8 cellular contexts compared by ENCODE assay signal in genomic region chr12:49366652-49367380, GRCh38. TPM values are rescaled to one million over a fixed set of nuclear protein-coding genes. Genes with fewer than 3 reads are reported as not detected.
DNase-seq lines count a peak whose midpoint lies in the region; ATAC-seq and TF ChIP-seq lines count a peak whose summit lies in the region.

No MANE protein-coding gene starts in this region.

- no peaks in the 10 kb centered on the region for H3K9me3 ChIP-seq in adipocyte (ENCODE audit: control insufficient read depth, low read length)
- H3K9me3 ChIP-seq in heart right ventricle = no peaks in the 10 kb centered on the region
- H3K9me3 ChIP-seq in upper lobe of left lung = no peaks in the 10 kb centered on the region

- peak overlapping the region; percentile 97 for H3K9ac ChIP-seq in adipocyte (ENCODE audit: low read length)

- H3K27ac ChIP-seq in heart right ventricle (peak overlapping the region; percentile 88 to 99 (median 95)), upper lobe of left lung (peak overlapping the region; percentile 93 to 96 (median 94))

- H3K4me3 ChIP-seq in GM12864 (ENCODE audit: low read depth, low read length) (peak overlapping the region; percentile 81), adipocyte (ENCODE audit: low read length) (peak overlapping the region; percentile 81), heart right ventricle (peak overlapping the region; percentile 52 to 93 (median 90)), upper lobe of left lung (peak overlapping the region; percentile 44 to 94 (median 87))

- WGBS in heart right ventricle, 2 donors = 0 to 1% methylated on average over 80 to 97 of the region's 97 CpGs
- 0 to 1% methylated on average over 57 to 59 of the region's 97 CpGs for WGBS in upper lobe of left lung, 2 donors

- peak; percentile 31 for TF ChIP-seq CTCF in GM12864 (IDR thresholded peaks at IDR 0.05; ENCODE audit: low read depth, low read length, missing control alignments)
- peak in 7 of 9 donors; percentile 8 to 59 (median 41) for TF ChIP-seq CTCF in heart right ventricle (IDR thresholded peaks at IDR 0.05)
- TF ChIP-seq CTCF in upper lobe of left lung (IDR thresholded peaks at IDR 0.05) = peak in 5 of 6 experiments; percentile 24 to 53 (median 39)

- no peak for TF ChIP-seq EP300 in upper lobe of left lung (IDR thresholded peaks at IDR 0.05)

- H3K36me3 ChIP-seq in adipocyte (ENCODE audit: control insufficient read depth, insufficient read depth, low read length, severe bottlenecking) (no peaks in the 10 kb centered on the region), heart right ventricle (no peaks in the 10 kb centered on the region), upper lobe of left lung (no peaks in the 10 kb centered on the region)

- H3K27me3 ChIP-seq in adipocyte (replicated peaks; ENCODE audit: control insufficient read depth, insufficient read depth, low read length) = no peaks in the 10 kb centered on the region
- no peaks in the 10 kb centered on the region for H3K27me3 ChIP-seq in heart right ventricle
- H3K27me3 ChIP-seq in upper lobe of left lung = no peaks in the 10 kb centered on the region

- TF ChIP-seq POLR2A in upper lobe of left lung (IDR thresholded peaks at IDR 0.05) = peak in 2 of 4 donors; percentile 58 to 75

- ATAC-seq in HG02678 (IDR thresholded peaks at IDR 0.05; ENCODE audit: unreplicated experiment) (peak; percentile 63), heart right ventricle (peak; percentile 90 to 97 (median 95)), upper lobe of left lung (ENCODE audit: low FRiP score in 2 of 2) (peak; percentile 94 to 96)

- H3K4me1 ChIP-seq in adipocyte (ENCODE audit: control insufficient read depth, insufficient read depth, low read length) = peaks cover 29% of the 10 kb centered on the region
- peaks cover 0 to 47% (median 31%) of the 10 kb centered on the region in 9 donors for H3K4me1 ChIP-seq in heart right ventricle
- peaks cover 16 to 29% (median 17%) of the 10 kb centered on the region in 4 donors for H3K4me1 ChIP-seq in upper lobe of left lung

- intact Hi-C loops in heart right ventricle (cut with DNase I) (loop anchor here in 1 of 10 donors (10.0 kb wide), 1 partner anchor 218 kb away; no protein-coding TSS in a partner anchor), posterior vena cava (cut with DNase I) (loop anchor here in 1 of 2 donors (10.0 kb wide), 1 partner anchor 148 kb away; no protein-coding TSS in a partner anchor)

- DNase-seq in GM12864 (ENCODE audit: low read depth) = peak; percentile 76
- peak; percentile 97 to 98 (median 98) for DNase-seq in NCI-H1417 (lab: John Stamatoyannopoulos, UW)
- peak; percentile 75 to 93 for DNase-seq in SW 1271 (lab: John Stamatoyannopoulos, UW)
- DNase-seq in adipocyte (ENCODE audit: low read depth) = peak; percentile 96
- peak; percentile 90 to 91 for DNase-seq in heart right ventricle
- peak; percentile 96 for DNase-seq in posterior vena cava (ENCODE audit: low spot score)
- DNase-seq in upper lobe of left lung = peak; percentile 76 to 97

RNA-seq across cellular contexts. Expression of gene SPATS2, which starts 0.4 kb away (rescaled TPM):
- total RNA-seq in heart right ventricle (10 to 100 TPM in 1 of 10 donors, 1 to 10 TPM in 9; 3.5 to 10.6 (median 5.1) TPM), posterior vena cava (10 to 100 TPM; 12.1 to 14.8 TPM), upper lobe of left lung (10 to 100 TPM in 5 of 6 donors, 1 to 10 TPM in 1; 6.2 to 33.5 (median 14.4) TPM)
- polyA plus RNA-seq in heart right ventricle = 10 to 100 TPM in 1 of 2 donors, 1 to 10 TPM in 1; 4.8 to 11.5 TPM

RNA-seq across cellular contexts. Expression of gene DNAJC22, which starts 20.1 kb away (rescaled TPM):
- under 1 TPM in 7 of 10 donors, not detected in 3; 0.17 to 0.59 (median 0.26) TPM for total RNA-seq in heart right ventricle
- under 1 TPM in 1 of 2 donors, not detected in 1; 0.01 TPM for polyA plus RNA-seq in heart right ventricle
- total RNA-seq in posterior vena cava = under 1 TPM in 1 of 2 donors, not detected in 1; 0.05 TPM
- total RNA-seq in upper lobe of left lung = under 1 TPM in 4 of 6 donors, not detected in 2; 0.15 to 0.59 (median 0.38) TPM

RNA-seq across cellular contexts. Expression of gene C1QL4, which starts 29.8 kb away (rescaled TPM):
- total RNA-seq in heart right ventricle (not detected), posterior vena cava (not detected), upper lobe of left lung (not detected)
- not detected for polyA plus RNA-seq in heart right ventricle

RNA-seq across cellular contexts. Expression of gene TROAP, which starts 43.8 kb away (rescaled TPM):
- total RNA-seq in heart right ventricle (1 to 10 TPM in 2 of 10 donors, under 1 TPM in 5, not detected in 3; 0.40 to 4.9 (median 0.72) TPM), posterior vena cava (under 1 TPM; 0.10 to 0.60 TPM), upper lobe of left lung (1 to 10 TPM in 3 of 6 donors, under 1 TPM in 1, not detected in 2; 0.86 to 3.3 (median 3.0) TPM)
- 1 to 10 TPM in 1 of 2 donors, under 1 TPM in 1; 0.20 to 1.3 TPM for polyA plus RNA-seq in heart right ventricle

Comparison
In these comparisons a context has a peak if more than half of its experiments do, and no peak if none do; other contexts are left out.
1. Peak in every context shown above with its lines: DNase-seq, ATAC-seq, H3K4me3 ChIP-seq and H3K27ac ChIP-seq.